In genomic region chr10:129970404-129971364, GRCh38 we compare ENCODE assay signal across 9 cellular contexts. TPM values are rescaled to one million over a fixed set of nuclear protein-coding genes. Genes with fewer than 3 reads are reported as not detected.
A peak's percentile ranks its signal among the peaks of the same experiment; 100 is the strongest.
DNase-seq lines count a peak whose midpoint lies in the region.
"Had no signal": no experiment of that assay in that cellular context is flagged by ENCODE, and none has a peak within 500 bp of the region (broad histone marks: within the 10 kb centered on the region; RNA-seq: fewer than 3 reads in every experiment).

No MANE protein-coding gene starts in this region.

- no peak overlapping the region for H3K27ac ChIP-seq in Karpas-422 (ENCODE audit: low read length)

- no peak overlapping the region for H2AFZ ChIP-seq in Karpas-422 (ENCODE audit: low read length)

- no peaks in the 10 kb centered on the region for H3K36me3 ChIP-seq in Karpas-422 (ENCODE audit: insufficient read depth, low read length)

- no peaks in the 10 kb centered on the region for H4K20me1 ChIP-seq in Karpas-422 (ENCODE audit: insufficient read depth, low read depth, low read length)

- DNase-seq in NCI-H345 (lab: John Stamatoyannopoulos, UW) (peak; percentile 13), NCI-H345 treated with DMSO at 0.1 percent for 48 hours (lab: John Stamatoyannopoulos, UW; ENCODE audit: unreplicated experiment) (no peak), Karpas-422 (no peak), epidermal melanocyte (ENCODE audit: insufficient read length, low spot score) (peak; percentile 20), retina (peak; percentile 79), dedifferentiated amniotic fluid mesenchymal stem cell (ENCODE audit: extremely low spot score) (no peak), germinal center (ENCODE audit: low spot score) (no peak), AG08395 (ENCODE audit: low spot score) (no peak)

- H3K9ac ChIP-seq in Karpas-422 (ENCODE audit: low read length): peak overlapping the region; percentile 52; the same call in 1 of the 2 replicates

- H3K4me3 ChIP-seq in Karpas-422 (ENCODE audit: low read length): peak overlapping the region; percentile 60; the same call in 1 of the 2 replicates

- peaks cover 5% of the 10 kb centered on the region; the same call in 1 of the 2 replicates for H3K4me1 ChIP-seq in Karpas-422 (ENCODE audit: low read length)

- H3K79me2 ChIP-seq in Karpas-422 (ENCODE audit: low read length): no peaks in the 10 kb centered on the region

- 0 out of 2 replicates have a peak, but pooled peaks cover 4% of the 10 kb centered on the region for H3K9me3 ChIP-seq in Karpas-422 (ENCODE audit: low read length)

- H3K27me3 ChIP-seq in Karpas-422 (ENCODE audit: low read length): no peaks in the 10 kb centered on the region

- H3K4me2 ChIP-seq in Karpas-422 (ENCODE audit: low read depth, low read length, poor library complexity, severe bottlenecking): peak overlapping the region; percentile 65

- no peaks in the 10 kb centered on the region for H3K9me2 ChIP-seq in Karpas-422 (replicated peaks; ENCODE audit: insufficient read depth, low read length)

RNA-seq across cellular contexts. Expression of gene EBF3, which starts 6.6 kb away (rescaled TPM):
- not detected in 2 replicates for total RNA-seq in Karpas-422 (2014; rRNA removed; shearing (Covaris generic); ENCODE audit: low replicate concordance)
- total RNA-seq: liver had no signal

Comparison
In these comparisons a context has a peak if more than half of its experiments do, and no peak if none do; other contexts are left out.
1. DNase-seq: peak in NCI-H345 (single experiment), epidermal melanocyte (single experiment) and retina (single experiment); none in NCI-H345 treated with DMSO at 0.1 percent for 48 hours (single experiment), Karpas-422 (single experiment), dedifferentiated amniotic fluid mesenchymal stem cell (single experiment), germinal center (single experiment) and AG08395 (single experiment).